16 cellular contexts compared by ENCODE assay signal in genomic region chr18:45836242-45837215, GRCh38. TPM values are rescaled to one million over a fixed set of nuclear protein-coding genes. Genes with fewer than 3 reads are reported as not detected.
A peak's percentile ranks its signal among the peaks of the same experiment; 100 is the strongest.
DNase-seq lines count a peak whose midpoint lies in the region; TF ChIP-seq lines count a peak whose summit lies in the region.
"Had no signal": no experiment of that assay in that cellular context is flagged by ENCODE, and none has a peak within 500 bp of the region (broad histone marks: within the 10 kb centered on the region; RNA-seq: fewer than 3 reads in every experiment).

No MANE protein-coding gene starts in this region.

- no peaks in the 10 kb centered on the region for H3K9me3 Mint-ChIP-seq in neural crest cell
- H3K9me3 Mint-ChIP-seq: T-helper 1 cell treated with Interleukin-12 subunit alpha and Interleukin-12 subunit beta and Interleukin-4 antibody, amounts not matched to agents 30 μg/mL and 1 μg/mL, for 36 hours had no signal

- TF ChIP-seq CTCF in fibroblast of villous mesenchyme (IDR thresholded peaks at IDR 0.05; ENCODE audit: insufficient read depth, low read depth, low read length) (no peak), neural crest cell (conservative IDR thresholded peaks at IDR 0.05) (no peak)

- no peak overlapping the region for H3K4me3 ChIP-seq in fibroblast of villous mesenchyme (ENCODE audit: low read depth, low read length)

- H3K4me1 Mint-ChIP-seq in neural crest cell = peaks cover 60% of the 10 kb centered on the region

- no peaks in the 10 kb centered on the region for H3K36me3 Mint-ChIP-seq in neural crest cell (ENCODE audit: low read depth)

- DNase-seq in NCI-H510A treated with DMSO at 0.1 percent for 48 hours (lab: John Stamatoyannopoulos, UW) (peak; percentile 3), NCI-H510A (lab: John Stamatoyannopoulos, UW) (no peak), NCI-H2107 treated with DMSO at 0.1 percent for 48 hours (lab: John Stamatoyannopoulos, UW; ENCODE audit: unreplicated experiment) (peak; percentile 73), fibroblast of villous mesenchyme (ENCODE audit: low read depth) (peak; percentile 55), neural crest cell (ENCODE audit: low read depth, low spot score) (no peak), dermis blood vessel endothelial cell (no peak), inferior parietal cortex (ENCODE audit: extremely low spot score) (no peak)
- no peak for DNase-seq in central memory CD4-positive, alpha-beta T cell
- DNase-seq: activated CD8-positive, alpha-beta memory T cell treated with anti-CD3 and anti-CD28 coated beads for 24 hours; cortex of kidney; DMS79; foreskin melanocyte; HCEC 1CT; kidney glomerular epithelial cell; PC-3 had no signal

- no peak overlapping the region for H3K27ac Mint-ChIP-seq in neural crest cell (ENCODE audit: unreplicated experiment)
- H3K27ac Mint-ChIP-seq: T-helper 1 cell treated with Interleukin-12 subunit alpha and Interleukin-12 subunit beta and Interleukin-4 antibody, amounts not matched to agents 30 μg/mL and 1 μg/mL, for 36 hours had no signal

- peaks cover 53% of the 10 kb centered on the region for H3K27me3 Mint-ChIP-seq in neural crest cell (ENCODE audit: low read depth)

- H3K4me3 Mint-ChIP-seq in neural crest cell = peak overlapping the region; percentile 52
- H3K4me3 Mint-ChIP-seq: T-helper 1 cell treated with Interleukin-12 subunit alpha and Interleukin-12 subunit beta and Interleukin-4 antibody, amounts not matched to agents 30 μg/mL and 1 μg/mL, for 36 hours had no signal

RNA-seq across cellular contexts. Expression of gene SIGLEC15, which starts 11.1 kb away (rescaled TPM):
- total RNA-seq in fibroblast of villous mesenchyme (0.43 and 0.97 TPM in 2 replicates), neural crest cell (not detected in 2 replicates), dermis blood vessel endothelial cell (0.05 TPM in 1 of 2 replicates, not detected in the other)

Comparison
In these comparisons a context has a peak if more than half of its experiments do, and no peak if none do; other contexts are left out.
1. DNase-seq: peak in NCI-H510A treated with DMSO at 0.1 percent for 48 hours (single experiment), NCI-H2107 treated with DMSO at 0.1 percent for 48 hours (single experiment) and fibroblast of villous mesenchyme (single experiment); none in NCI-H510A (single experiment), neural crest cell (single experiment), dermis blood vessel endothelial cell (single experiment), inferior parietal cortex (single experiment) and central memory CD4-positive, alpha-beta T cell (single experiment).